ENCODE assay signal across 25 cellular contexts in the genomic region with DNA sequence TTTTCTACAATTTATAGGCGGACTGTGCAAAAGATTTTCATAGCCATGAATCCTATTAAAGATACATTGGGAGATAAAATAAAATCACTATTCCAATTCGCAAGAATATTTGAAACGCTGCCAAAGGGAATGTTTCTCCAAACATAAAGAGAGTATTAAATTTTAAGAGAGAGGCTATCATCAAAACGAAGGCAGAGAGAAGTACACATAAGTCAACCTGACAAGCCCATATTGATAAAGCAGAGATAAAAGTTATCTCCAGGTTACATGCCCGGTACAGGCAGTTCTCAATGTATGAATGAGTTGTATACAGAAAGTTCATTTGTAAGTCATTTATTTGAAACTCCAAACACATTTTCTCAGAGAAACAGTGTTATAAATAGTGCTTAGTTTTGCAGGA.
DNase-seq lines count a peak whose midpoint lies in the region; ATAC-seq, FAIRE-seq and TF ChIP-seq lines count a peak whose summit lies in the region.
"Had no signal": no experiment of that assay in that cellular context is flagged by ENCODE, and none has a peak within 500 bp of the region (broad histone marks: within the 10 kb centered on the region; RNA-seq: fewer than 3 reads in every experiment).

No MANE protein-coding gene starts in this region.

- WGBS in SK-N-SH (ENCODE audit: low lambda C conversion rate) = 35% methylated on average over 5 of the region's 5 CpGs
- whole genome bisulfite sequencing in K562 (ENCODE audit: insufficient coverage, low coverage, missing lambda C conversion rate) = 0% methylated on average over 5 of the region's 5 CpGs

- ATAC-seq in SK-N-SH treated with all-trans-retinoic acid at 6 μM for 48 hours (no peak), K562 (no peak), left colon (peak; percentile 51), Right ventricle myocardium superior (ENCODE audit: poor library complexity) (no peak)
- ATAC-seq in natural killer cell treated with Interleukin-12 subunit alpha and Interleukin-12 subunit beta and Interleukin-15 and Interleukin-18, amount 100 ng/mL, for 72 hours = no peak

- no peak for TF ChIP-seq CTCF in SK-N-SH (IDR thresholded peaks at IDR 0.05)
- no peak for TF ChIP-seq CTCF in K562 (IDR thresholded peaks at IDR 0.05 in 2 of 3, conservative IDR thresholded peaks at IDR 0.05 in 1 of 3; ENCODE audit: insufficient read depth in 2 of 3, low read depth in 1 of 3, low read length in 3 of 3)

- no peak overlapping the region for H3K4me3 ChIP-seq in SK-N-SH (ENCODE audit: low read depth in 2 of 2, low read length in 1 of 2)
- no peak overlapping the region for H3K4me3 ChIP-seq in K562

- H3K4me2 ChIP-seq in SK-N-SH (no peak overlapping the region), K562 (ENCODE audit: insufficient read depth, low read length) (no peak overlapping the region)

- H3K9ac ChIP-seq in SK-N-SH (no peak overlapping the region), K562 (ENCODE audit: insufficient read depth in 1 of 2, low read depth in 2 of 2, low read length in 2 of 2) (no peak overlapping the region)

- TF ChIP-seq EP300 in SK-N-SH (IDR thresholded peaks at IDR 0.05; ENCODE audit: borderline replicate concordance in 1 of 2, low read depth in 1 of 2, low read length in 1 of 2) (no peak), K562 (IDR thresholded peaks at IDR 0.05; ENCODE audit: low read length) (no peak)

- BruUV-seq in K562 (replicated peaks; lab: Mats Ljungman, UMichigan) = no TSS peak

- H4K20me1 ChIP-seq in SK-N-SH (ENCODE audit: insufficient read depth) = no peaks in the 10 kb centered on the region; the same call in 1 of the 2 replicates
- no peaks in the 10 kb centered on the region for H4K20me1 ChIP-seq in K562 (replicated peaks; ENCODE audit: control insufficient read depth, insufficient read depth, low read length)

- peaks cover 3% of the 10 kb centered on the region for H3F3A ChIP-seq in SK-N-SH (replicated peaks; ENCODE audit: insufficient read depth)

- POLR2A ChIA-PET in SK-N-SH (lab: Yijun Ruan, JAX) = no interaction called here
- POLR2A ChIA-PET in K562 (lab: Yijun Ruan, JAX) = interaction anchor here (0.6 kb wide), 1 partner anchor 81 kb away, joined by 3 read pairs; no protein-coding TSS in a partner anchor

- 0 out of 4 replicates have a peak overlapping the region, but pooled peaks of 1 of the 2 experiments have one; percentile 3 for H3K27ac ChIP-seq in SK-N-SH (ENCODE audit: low read depth in 2 of 2, low read length in 1 of 2)
- no peak overlapping the region for H3K27ac ChIP-seq in K562 (ENCODE audit: extremely low read depth, low read depth, low read length)

- H3K9me1 ChIP-seq in K562 (ENCODE audit: control insufficient read depth, insufficient read depth, low read length) = no peaks in the 10 kb centered on the region

- no peak overlapping the region for H3K27ac Mint-ChIP-seq in natural killer cell treated with Interleukin-12 subunit alpha and Interleukin-12 subunit beta and Interleukin-15 and Interleukin-18, amount 100 ng/mL, for 72 hours
- H3K27ac Mint-ChIP-seq: CD14-positive monocyte had no signal

- H3K4me1 Mint-ChIP-seq in natural killer cell treated with Interleukin-12 subunit alpha and Interleukin-12 subunit beta and Interleukin-15 and Interleukin-18, amount 100 ng/mL, for 72 hours (ENCODE audit: low read depth in 2 of 2) = peaks cover 7 to 8% of the 10 kb centered on the region in 2 donors

- H2AFZ ChIP-seq in SK-N-SH (ENCODE audit: low read depth) (no peak overlapping the region), K562 (ENCODE audit: low read depth, low read length) (no peak overlapping the region)

- no peaks in the 10 kb centered on the region for H3K9me3 Mint-ChIP-seq in natural killer cell treated with Interleukin-12 subunit alpha and Interleukin-12 subunit beta and Interleukin-15 and Interleukin-18, amount 100 ng/mL, for 72 hours

- CTCF ChIA-PET in SK-N-SH (lab: Yijun Ruan, JAX) (interaction anchor here (1.4 kb wide), 1 partner anchor 24 kb away, joined by 3 read pairs; no protein-coding TSS in a partner anchor), K562 (lab: Yijun Ruan, JAX; ENCODE audit: low intra/inter-chr PET ratio) (no interaction called here)

- no peak for FAIRE-seq in K562 (lab: Jason Lieb, UNC)
- FAIRE-seq: D721Med, H1, RCC 7860 had no signal

- H3K9me3 ChIP-seq in SK-N-SH (no peaks in the 10 kb centered on the region), K562 (replicated peaks; ENCODE audit: control insufficient read depth, insufficient read depth, low read depth, low read length) (no peaks in the 10 kb centered on the region)
- H3K9me3 ChIP-seq: BE2C had no signal

- H3K9me2 ChIP-seq in SK-N-SH = no peaks in the 10 kb centered on the region

- H3K36me3 Mint-ChIP-seq in natural killer cell treated with Interleukin-12 subunit alpha and Interleukin-12 subunit beta and Interleukin-15 and Interleukin-18, amount 100 ng/mL, for 72 hours = no peaks in the 10 kb centered on the region

- intact Hi-C loops in K562 (cut with micrococcal nuclease) (no loop called here), left colon (cut with DNase I, micrococcal nuclease) (no loop called here), cardiac septum (cut with DNase I) (no loop called here), Right ventricle myocardium superior (cut with DNase I) (no loop called here)

- peaks cover 0 to 9% of the 10 kb centered on the region in 2 experiments for H3K36me3 ChIP-seq in SK-N-SH (replicated peaks in 1 of 2; ENCODE audit: control insufficient read depth in 1 of 2, insufficient read depth in 2 of 2, low read length in 1 of 2)
- H3K36me3 ChIP-seq in K562 (ENCODE audit: control insufficient read depth, insufficient read depth, low read length) = no peaks in the 10 kb centered on the region
- H3K36me3 ChIP-seq: BE2C had no signal

- H3K27me3 Mint-ChIP-seq in natural killer cell treated with Interleukin-12 subunit alpha and Interleukin-12 subunit beta and Interleukin-15 and Interleukin-18, amount 100 ng/mL, for 72 hours = no peaks in the 10 kb centered on the region

- no peak overlapping the region for H3K4me3 Mint-ChIP-seq in natural killer cell treated with Interleukin-12 subunit alpha and Interleukin-12 subunit beta and Interleukin-15 and Interleukin-18, amount 100 ng/mL, for 72 hours
- H3K4me3 Mint-ChIP-seq: CD14-positive monocyte had no signal

- DNase-seq in SK-N-SH (no peak), K562 (ENCODE audit: extremely low read depth in 1 of 4, low spot score in 3 of 4) (no peak), left colon (no peak), cardiac septum (ENCODE audit: low spot score) (no peak), Right ventricle myocardium superior (no peak)
- DNase-seq in natural killer cell treated with Interleukin-12 subunit alpha and Interleukin-12 subunit beta and Interleukin-15 and Interleukin-18, amount 100 ng/mL, for 72 hours (ENCODE audit: low spot score) = no peak
- DNase-seq: 8988T, ACHN, BE2C, DMS53, HCEC 1CT, KG1, MM.1S, NCI-H1048, NCI-H1417, NCI-H1694, NCI-H2029 treated with DMSO at 0.1 percent for 48 hours, NCI-H446 treated with DMSO at 0.1 percent for 48 hours, NCI-H526, OCI-M1 had no signal

- no peak for TF ChIP-seq POLR2A in K562 (conservative IDR thresholded peaks at IDR 0.05)

- no peaks in the 10 kb centered on the region for H3K4me1 ChIP-seq in SK-N-SH (ENCODE audit: control insufficient read depth in 1 of 2, insufficient read depth in 2 of 2, low read depth in 1 of 2, low read length in 1 of 2)
- no peaks in the 10 kb centered on the region for H3K4me1 ChIP-seq in K562 (replicated peaks in 1 of 2; ENCODE audit: control insufficient read depth in 2 of 2, insufficient read depth in 2 of 2, low read length in 2 of 2)
- H3K4me1 ChIP-seq: BE2C had no signal

- H3K79me2 ChIP-seq in SK-N-SH (ENCODE audit: insufficient read depth) (no peaks in the 10 kb centered on the region; the same call in 1 of the 2 replicates), K562 (ENCODE audit: control insufficient read depth, insufficient read depth, low read length) (no peaks in the 10 kb centered on the region)

- H3K27me3 ChIP-seq in SK-N-SH (ENCODE audit: insufficient read depth) (no peaks in the 10 kb centered on the region), K562 (ENCODE audit: control insufficient read depth in 2 of 2, insufficient read depth in 2 of 2, low read length in 2 of 2) (peaks cover 4% of the 10 kb centered on the region in 2 experiments; a peak in 2 of 5 replicates)
- H3K27me3 ChIP-seq: BE2C had no signal

- TF ChIP-seq RAD21 in SK-N-SH (IDR thresholded peaks at IDR 0.05; ENCODE audit: low read length) (no peak), K562 (CRISPR knock-in tag; conservative IDR thresholded peaks at IDR 0.05 in 1 of 2, IDR thresholded peaks at IDR 0.05 in 1 of 2) (no peak)

- in situ Hi-C loops in K562 (cut with MboI) = no loop called here

TF ChIP-seq in SK-N-SH treated with all-trans-retinoic acid at 6 μM for 48 hours, 23 proteins besides CTCF, POLR2A, EP300 and RAD21:
- TF ChIP-seq ISL1 (CRISPR knock-in tag; IDR thresholded peaks at IDR 0.05) (peak; percentile 34; the same call in 1 of the 2 replicates), ZNF70 (CRISPR knock-in tag; IDR thresholded peaks at IDR 0.05) (no peak), ZFP3 (CRISPR knock-in tag; IDR thresholded peaks at IDR 0.05) (no peak), PPARA (CRISPR knock-in tag; IDR thresholded peaks at IDR 0.05; ENCODE audit: borderline replicate concordance) (no peak)

TF ChIP-seq in SK-N-SH, 30 proteins besides CTCF, POLR2A, EP300 and RAD21 (continues in another document):
- TF ChIP-seq, protein P1, sequence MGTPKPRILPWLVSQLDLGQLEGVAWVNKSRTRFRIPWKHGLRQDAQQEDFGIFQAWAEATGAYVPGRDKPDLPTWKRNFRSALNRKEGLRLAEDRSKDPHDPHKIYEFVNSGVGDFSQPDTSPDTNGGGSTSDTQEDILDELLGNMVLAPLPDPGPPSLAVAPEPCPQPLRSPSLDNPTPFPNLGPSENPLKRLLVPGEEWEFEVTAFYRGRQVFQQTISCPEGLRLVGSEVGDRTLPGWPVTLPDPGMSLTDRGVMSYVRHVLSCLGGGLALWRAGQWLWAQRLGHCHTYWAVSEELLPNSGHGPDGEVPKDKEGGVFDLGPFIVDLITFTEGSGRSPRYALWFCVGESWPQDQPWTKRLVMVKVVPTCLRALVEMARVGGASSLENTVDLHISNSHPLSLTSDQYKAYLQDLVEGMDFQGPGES (IDR thresholded peaks at IDR 0.05; ENCODE audit: low read depth, low read length) = no peak
- TF ChIP-seq POLR2AphosphoS5 (IDR thresholded peaks at IDR 0.05; ENCODE audit: low read depth, low read length) (no peak), GABPA (IDR thresholded peaks at IDR 0.05; ENCODE audit: low read depth) (no peak)

TF ChIP-seq in K562, 482 proteins besides CTCF, POLR2A, EP300 and RAD21 (continues in another document):
- TF ChIP-seq ARID1B (IDR thresholded peaks at IDR 0.05) (peak; percentile 38; the same call in 1 of the 2 replicates), MED1 (CRISPR knock-in tag; IDR thresholded peaks at IDR 0.05; ENCODE audit: borderline replicate concordance) (no peak), JUND (IDR thresholded peaks at IDR 0.05; ENCODE audit: borderline replicate concordance, low read depth, low read length) (no peak), JUND (tag; IDR thresholded peaks at IDR 0.05; ENCODE audit: borderline replicate concordance, low read depth, low read length) (no peak), PURB (CRISPR knock-in tag; IDR thresholded peaks at IDR 0.05; ENCODE audit: low read depth) (no peak), ZBTB7A (IDR thresholded peaks at IDR 0.05; ENCODE audit: borderline replicate concordance, control insufficient read depth, low read depth, low read length) (no peak)
